8 cellular contexts compared by ENCODE assay signal in genomic region chr15:92625297-92625980, GRCh38. TPM values are rescaled to one million over a fixed set of nuclear protein-coding genes. Genes with fewer than 3 reads are reported as not detected.
DNase-seq lines count a peak whose midpoint lies in the region; ATAC-seq, FAIRE-seq and TF ChIP-seq lines count a peak whose summit lies in the region.

No MANE protein-coding gene starts in this region.

- no peaks in the 10 kb centered on the region for H3K36me3 ChIP-seq in Peyer's patch

- H3K27ac Mint-ChIP-seq in activated naive CD8-positive, alpha-beta T cell treated with anti-CD3 and anti-CD28 coated beads, Interleukin-2, amount 10 ng/mL, durations not matched to agents 7 days and 5 days: no peak overlapping the region
- peak overlapping the region; percentile 56 for H3K27ac Mint-ChIP-seq in nephron progenitor cell

- FAIRE-seq in GM19239 (lab: Jason Lieb, UNC) (peak; percentile 47), RCC 7860 (lab: Jason Lieb, UNC) (no peak)

- H3K4me3 ChIP-seq in Peyer's patch: no peak overlapping the region

- H3K9me3 Mint-ChIP-seq in activated naive CD8-positive, alpha-beta T cell treated with anti-CD3 and anti-CD28 coated beads, Interleukin-2, amount 10 ng/mL, durations not matched to agents 7 days and 5 days: no peaks in the 10 kb centered on the region
- H3K9me3 Mint-ChIP-seq in nephron progenitor cell: peaks cover 7% of the 10 kb centered on the region

- H3K27me3 Mint-ChIP-seq in activated naive CD8-positive, alpha-beta T cell treated with anti-CD3 and anti-CD28 coated beads, Interleukin-2, amount 10 ng/mL, durations not matched to agents 7 days and 5 days: no peaks in the 10 kb centered on the region
- H3K27me3 Mint-ChIP-seq in nephron progenitor cell (ENCODE audit: low read depth, poor library complexity): peaks cover 10% of the 10 kb centered on the region

- POLR2A ChIA-PET in activated naive CD8-positive, alpha-beta T cell treated with anti-CD3 and anti-CD28 coated beads, Interleukin-2, amount 10 ng/mL, durations not matched to agents 7 days and 5 days (lab: Charles Lee): no interaction called here

- H3K4me1 Mint-ChIP-seq in activated naive CD8-positive, alpha-beta T cell treated with anti-CD3 and anti-CD28 coated beads, Interleukin-2, amount 10 ng/mL, durations not matched to agents 7 days and 5 days: peaks cover 4% of the 10 kb centered on the region
- peaks cover 33% of the 10 kb centered on the region for H3K4me1 Mint-ChIP-seq in nephron progenitor cell

- peak overlapping the region in 1 of 4 donors; percentile 59 for H3K27ac ChIP-seq in Peyer's patch

- H3K4me1 ChIP-seq in Peyer's patch: peaks cover 0 to 15% (median 0%) of the 10 kb centered on the region in 4 donors

- no peak overlapping the region for H3K4me3 Mint-ChIP-seq in activated naive CD8-positive, alpha-beta T cell treated with anti-CD3 and anti-CD28 coated beads, Interleukin-2, amount 10 ng/mL, durations not matched to agents 7 days and 5 days
- H3K4me3 Mint-ChIP-seq in nephron progenitor cell: no peak overlapping the region

- no peaks in the 10 kb centered on the region for H3K27me3 ChIP-seq in Peyer's patch

- peak; percentile 83 for ATAC-seq in HG02885 (IDR thresholded peaks at IDR 0.05; ENCODE audit: poor library complexity, unreplicated experiment)
- ATAC-seq in activated naive CD8-positive, alpha-beta T cell treated with anti-CD3 and anti-CD28 coated beads, Interleukin-2, amount 10 ng/mL, durations not matched to agents 7 days and 5 days (ENCODE audit: low read depth): peak; percentile 23

- no peak for TF ChIP-seq POLR2A in Peyer's patch (IDR thresholded peaks at IDR 0.05)

- TF ChIP-seq CTCF in nephron progenitor cell (IDR thresholded peaks at IDR 0.05): no peak
- no peak for TF ChIP-seq CTCF in Peyer's patch (IDR thresholded peaks at IDR 0.05)

- H3K9me3 ChIP-seq in Peyer's patch: no peaks in the 10 kb centered on the region

- DNase-seq in GM19239 (ENCODE audit: insufficient read length, low spot score) (no peak), nephron progenitor cell (no peak), Peyer's patch (no peak), RCC 7860 (ENCODE audit: low spot score) (no peak), SKM-1 (lab: John Stamatoyannopoulos, UW; ENCODE audit: unreplicated experiment) (no peak)
- no peak for DNase-seq in activated naive CD8-positive, alpha-beta T cell treated with anti-CD3 and anti-CD28 coated beads, Interleukin-2, amount 10 ng/mL, durations not matched to agents 7 days and 5 days
- no peak for DNase-seq in NK-92 treated with Interleukin-12 subunit alpha and Interleukin-12 subunit beta, amount 100 ng/mL, for 24 hours (lab: John Stamatoyannopoulos, UW)

- H3K36me3 Mint-ChIP-seq in activated naive CD8-positive, alpha-beta T cell treated with anti-CD3 and anti-CD28 coated beads, Interleukin-2, amount 10 ng/mL, durations not matched to agents 7 days and 5 days: no peaks in the 10 kb centered on the region
- peaks cover 32% of the 10 kb centered on the region for H3K36me3 Mint-ChIP-seq in nephron progenitor cell (ENCODE audit: low read depth)

RNA-seq across cellular contexts. Expression of gene FAM174B, which starts 30.1 kb away (rescaled TPM):
- 1 to 10 TPM; 1.4 to 1.9 TPM for total RNA-seq in activated naive CD8-positive, alpha-beta T cell treated with anti-CD3 and anti-CD28 coated beads, Interleukin-2, amount 10 ng/mL, durations not matched to agents 7 days and 5 days
- total RNA-seq in Peyer's patch: 10 to 100 TPM in 2 of 4 donors, 1 to 10 TPM in 2; 9.0 to 14.0 (median 11.4) TPM
